1 cellular context compared by ENCODE assay signal in genomic region chr19:31138077-31138476, GRCh38.
TF ChIP-seq lines count a peak whose summit lies in the region.

No MANE protein-coding gene starts in this region.

TF ChIP-seq in IMR-90, 13 proteins besides CTCF, POLR2A, EP300 and RAD21:
- no peak for TF ChIP-seq FOS (IDR thresholded peaks at IDR 0.05; ENCODE audit: low read depth, low read length)
- TF ChIP-seq SMC3 (IDR thresholded peaks at IDR 0.05; ENCODE audit: low read depth, low read length): no peak
- TF ChIP-seq RCOR1 (IDR thresholded peaks at IDR 0.05; ENCODE audit: insufficient replicate concordance, low read length): no peak
- TF ChIP-seq, protein P1, sequence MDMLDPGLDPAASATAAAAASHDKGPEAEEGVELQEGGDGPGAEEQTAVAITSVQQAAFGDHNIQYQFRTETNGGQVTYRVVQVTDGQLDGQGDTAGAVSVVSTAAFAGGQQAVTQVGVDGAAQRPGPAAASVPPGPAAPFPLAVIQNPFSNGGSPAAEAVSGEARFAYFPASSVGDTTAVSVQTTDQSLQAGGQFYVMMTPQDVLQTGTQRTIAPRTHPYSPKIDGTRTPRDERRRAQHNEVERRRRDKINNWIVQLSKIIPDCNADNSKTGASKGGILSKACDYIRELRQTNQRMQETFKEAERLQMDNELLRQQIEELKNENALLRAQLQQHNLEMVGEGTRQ (IDR thresholded peaks at IDR 0.05; ENCODE audit: low read depth, low read length): no peak
- no peak for TF ChIP-seq MAZ (IDR thresholded peaks at IDR 0.05; ENCODE audit: borderline replicate concordance, low read depth, low read length)
- TF ChIP-seq MXI1 (IDR thresholded peaks at IDR 0.05; ENCODE audit: borderline replicate concordance, low read depth, low read length): no peak
